In genomic region chr11:72924568-72925190, GRCh38 we compare ENCODE assay signal across 8 cellular contexts.
DNase-seq lines count a peak whose midpoint lies in the region; ATAC-seq and TF ChIP-seq lines count a peak whose summit lies in the region.

No MANE protein-coding gene starts in this region.

- no peak overlapping the region for H3K4me3 Mint-ChIP-seq in stimulated activated effector memory CD8-positive, alpha-beta T cell treated with anti-CD3 and anti-CD28 coated beads, Interleukin-12 subunit alpha, Interleukin-12 subunit beta, amount 100 ng/mL, for 72 hours
- no peak overlapping the region for H3K4me3 Mint-ChIP-seq in activated T-cell treated with anti-CD3 and anti-CD28 coated beads, Interleukin-2, amount 50 U/mL, for 4 hours

- H2BK12ac ChIP-seq in neuronal stem cell (ENCODE audit: low read length) = no peak overlapping the region

- H2BK120ac ChIP-seq in neuronal stem cell (ENCODE audit: low read depth, low read length) = no peak overlapping the region

- TF ChIP-seq CTCF in HEK293 (tag by site-specific recombination; IDR thresholded peaks at IDR 0.05) (no peak), kidney epithelial cell (IDR thresholded peaks at IDR 0.05; ENCODE audit: insufficient read depth, low read length, poor library complexity, severe bottlenecking) (peak; percentile 31)

- H3K4me1 Mint-ChIP-seq in stimulated activated effector memory CD8-positive, alpha-beta T cell treated with anti-CD3 and anti-CD28 coated beads, Interleukin-12 subunit alpha, Interleukin-12 subunit beta, amount 100 ng/mL, for 72 hours = no peaks in the 10 kb centered on the region
- peaks cover 7% of the 10 kb centered on the region for H3K4me1 Mint-ChIP-seq in activated T-cell treated with anti-CD3 and anti-CD28 coated beads, Interleukin-2, amount 50 U/mL, for 4 hours (ENCODE audit: low read depth)

- H3K9me3 ChIP-seq in HEK293 (ENCODE audit: control insufficient read depth, insufficient read depth, low read depth, low read length) = no peaks in the 10 kb centered on the region
- H3K9me3 ChIP-seq in neuronal stem cell (replicated peaks in 1 of 2; ENCODE audit: control insufficient read depth in 2 of 2, insufficient read depth in 1 of 2, low read depth in 1 of 2, low read length in 2 of 2) = no peaks in the 10 kb centered on the region

- H2BK5ac ChIP-seq in neuronal stem cell (ENCODE audit: low read length) = no peak overlapping the region

- peak; percentile 55 for DNase-seq in AG08395 (ENCODE audit: low spot score)
- DNase-seq in amniotic epithelial cell (ENCODE audit: low read depth) = peak; percentile 54
- no peak for DNase-seq in kidney epithelial cell (ENCODE audit: low read depth)
- no peak for DNase-seq in stimulated activated effector memory CD8-positive, alpha-beta T cell treated with anti-CD3 and anti-CD28 coated beads, Interleukin-12 subunit alpha, Interleukin-12 subunit beta, amount 100 ng/mL, for 72 hours (ENCODE audit: low spot score in 2 of 2)
- DNase-seq in stimulated activated CD4-positive, alpha-beta T cell treated with anti-CD3 and anti-CD28 coated beads, Interleukin-4, amount 100 ng/mL, for 24 hours = no peak
- DNase-seq in neuronal stem cell (ENCODE audit: low spot score) = no peak
- no peak for DNase-seq in activated T-cell treated with anti-CD3 and anti-CD28 coated beads, Interleukin-2, amount 50 U/mL, for 4 hours

- H3K9me3 Mint-ChIP-seq in stimulated activated effector memory CD8-positive, alpha-beta T cell treated with anti-CD3 and anti-CD28 coated beads, Interleukin-12 subunit alpha, Interleukin-12 subunit beta, amount 100 ng/mL, for 72 hours = no peaks in the 10 kb centered on the region
- no peaks in the 10 kb centered on the region for H3K9me3 Mint-ChIP-seq in activated T-cell treated with anti-CD3 and anti-CD28 coated beads, Interleukin-2, amount 50 U/mL, for 4 hours

- H3K23ac ChIP-seq in neuronal stem cell (ENCODE audit: low read depth, low read length, poor library complexity) = no peak overlapping the region

- H2AFZ ChIP-seq in neuronal stem cell (ENCODE audit: low read length) = no peak overlapping the region

- H3K36me3 Mint-ChIP-seq in stimulated activated effector memory CD8-positive, alpha-beta T cell treated with anti-CD3 and anti-CD28 coated beads, Interleukin-12 subunit alpha, Interleukin-12 subunit beta, amount 100 ng/mL, for 72 hours = peaks cover 17% of the 10 kb centered on the region
- H3K36me3 Mint-ChIP-seq in activated T-cell treated with anti-CD3 and anti-CD28 coated beads, Interleukin-2, amount 50 U/mL, for 4 hours (ENCODE audit: insufficient read depth) = peaks cover 11% of the 10 kb centered on the region

- no peak overlapping the region for H3K27ac ChIP-seq in HEK293 (ENCODE audit: extremely low read depth, low read depth, low read length)
- H3K27ac ChIP-seq in neuronal stem cell (replicated peaks; ENCODE audit: low read length) = no peak overlapping the region

- POLR2A ChIA-PET in HEK293 (lab: Yijun Ruan, JAX) = interaction anchor here (1.0 kb wide), 1 partner anchor 218 kb away, joined by 3 read pairs; the partner anchor contains the start of gene FCHSD2

- H3K4me1 ChIP-seq in HEK293 (ENCODE audit: control insufficient read depth, insufficient read depth, low read length) (no peaks in the 10 kb centered on the region), neuronal stem cell (ENCODE audit: control insufficient read depth in 2 of 2, insufficient read depth in 1 of 2, low read depth in 1 of 2, low read length in 2 of 2) (no peaks in the 10 kb centered on the region)

- H2BK15ac ChIP-seq in neuronal stem cell (ENCODE audit: low read length) = no peak overlapping the region

- H3K36me3 ChIP-seq in HEK293 (ENCODE audit: control insufficient read depth in 2 of 2, insufficient read depth in 1 of 2, low read length in 2 of 2) (no peaks in the 10 kb centered on the region), kidney epithelial cell (ENCODE audit: control insufficient read depth, insufficient read depth, low read length) (no peaks in the 10 kb centered on the region), neuronal stem cell (replicated peaks in 1 of 2; ENCODE audit: control insufficient read depth in 2 of 2, insufficient read depth in 2 of 2, low read length in 2 of 2) (peaks cover 2 to 7% of the 10 kb centered on the region in 2 donors)

- H3K27me3 ChIP-seq in kidney epithelial cell (ENCODE audit: control insufficient read depth, insufficient read depth, low read length) (no peaks in the 10 kb centered on the region), neuronal stem cell (ENCODE audit: control insufficient read depth in 3 of 3, insufficient read depth in 3 of 3, low read depth in 1 of 3, low read length in 3 of 3) (no peaks in the 10 kb centered on the region)

- no peaks in the 10 kb centered on the region for H3K79me1 ChIP-seq in neuronal stem cell (ENCODE audit: low read depth, low read length)

- no peak for ATAC-seq in stimulated activated effector memory CD8-positive, alpha-beta T cell treated with anti-CD3 and anti-CD28 coated beads, Interleukin-12 subunit alpha, Interleukin-12 subunit beta, amount 100 ng/mL, for 72 hours
- ATAC-seq in activated T-cell treated with anti-CD3 and anti-CD28 coated beads, Interleukin-2, amount 50 U/mL, for 4 hours = no peak

- H3K9ac ChIP-seq in neuronal stem cell (ENCODE audit: low read depth, low read length, poor library complexity) = no peak overlapping the region

- H3K18ac ChIP-seq in neuronal stem cell (ENCODE audit: low read length) = no peak overlapping the region

- no CpG with 5 or more reads among the region's 1 CpG for WGBS in neuronal stem cell (ENCODE audit: extremely low coverage in 2 of 2, insufficient read length in 2 of 2, insufficient replicate concordance in 1 of 2), 2 donors

- H3K4me3 ChIP-seq in HEK293 (ENCODE audit: low read depth, low read length) = no peak overlapping the region
- H3K4me3 ChIP-seq in kidney epithelial cell (ENCODE audit: low read depth, low read length) = no peak overlapping the region
- H3K4me3 ChIP-seq in neuronal stem cell (ENCODE audit: low read length in 2 of 2) = no peak overlapping the region

- H3K4ac ChIP-seq in neuronal stem cell (ENCODE audit: low read length) = no peak overlapping the region

- no peak overlapping the region for H3K27ac Mint-ChIP-seq in stimulated activated effector memory CD8-positive, alpha-beta T cell treated with anti-CD3 and anti-CD28 coated beads, Interleukin-12 subunit alpha, Interleukin-12 subunit beta, amount 100 ng/mL, for 72 hours

- CTCF ChIA-PET in HEK293 (lab: Yijun Ruan, JAX) = interaction anchor here (0.6 to 1.3 kb wide), 7 partner anchors 48 to 311 kb away, joined by 3 to 7 read pairs (median 3); partner anchors contain the start of gene FCHSD2

- no peak overlapping the region for H3K14ac ChIP-seq in neuronal stem cell (ENCODE audit: low read length)

- no peak overlapping the region for H4K8ac ChIP-seq in neuronal stem cell (ENCODE audit: low read depth, low read length)

- H2AK5ac ChIP-seq in neuronal stem cell (ENCODE audit: low read depth, low read length) = no peak overlapping the region

- no peaks in the 10 kb centered on the region for H3K27me3 Mint-ChIP-seq in activated T-cell treated with anti-CD3 and anti-CD28 coated beads, Interleukin-2, amount 50 U/mL, for 4 hours (ENCODE audit: low read depth)

- H4K91ac ChIP-seq in neuronal stem cell (ENCODE audit: low read depth, low read length, poor library complexity) = no peak overlapping the region

- H3K4me2 ChIP-seq in neuronal stem cell (ENCODE audit: insufficient read depth, low read length, poor library complexity, severe bottlenecking) = no peak overlapping the region

TF ChIP-seq in HEK293, 187 proteins besides CTCF, POLR2A, EP300 and RAD21:
- no peak for TF ChIP-seq ZNF354C (tag by site-specific recombination; IDR thresholded peaks at IDR 0.05; ENCODE audit: borderline replicate concordance, low read depth)
- TF ChIP-seq ZNF560 (tag by site-specific recombination; IDR thresholded peaks at IDR 0.05; ENCODE audit: borderline replicate concordance) = no peak
- TF ChIP-seq ZNF654 (tag by site-specific recombination; IDR thresholded peaks at IDR 0.05; ENCODE audit: low read depth) = peak; percentile 28

Comparison
In these comparisons a context has a peak if more than half of its experiments do, and no peak if none do; other contexts are left out.
1. DNase-seq: peak in AG08395 (single experiment) and amniotic epithelial cell (single experiment); none in kidney epithelial cell (single experiment), stimulated activated effector memory CD8-positive, alpha-beta T cell treated with anti-CD3 and anti-CD28 coated beads, Interleukin-12 subunit alpha, Interleukin-12 subunit beta, amount 100 ng/mL, for 72 hours (0 of 2), stimulated activated CD4-positive, alpha-beta T cell treated with anti-CD3 and anti-CD28 coated beads, Interleukin-4, amount 100 ng/mL, for 24 hours (single experiment), neuronal stem cell (single experiment) and activated T-cell treated with anti-CD3 and anti-CD28 coated beads, Interleukin-2, amount 50 U/mL, for 4 hours (single experiment).